27 cellular contexts compared by ENCODE assay signal in genomic region chr1:3029481-3029961, GRCh38. TPM values are rescaled to one million over a fixed set of nuclear protein-coding genes. Genes with fewer than 3 reads are reported as not detected.
"Had no signal": no experiment of that assay in that cellular context is flagged by ENCODE, and none has a peak within 500 bp of the region (broad histone marks: within the 10 kb centered on the region; RNA-seq: fewer than 3 reads in every experiment).

No MANE protein-coding gene starts in this region.

- H3K4me2 ChIP-seq: smooth muscle cell had no signal

- H3K27ac ChIP-seq: VCaP had no signal

- H3K27me3 Mint-ChIP-seq: activated CD4-positive, alpha-beta memory T cell treated with anti-CD3 and anti-CD28 coated beads for 36 hours; activated CD4-positive, alpha-beta T cell treated with anti-CD3 and anti-CD28 coated beads for 36 hours; brain had no signal

- H3K4me1 Mint-ChIP-seq: nephron progenitor cell had no signal

- H3K4me3 Mint-ChIP-seq: activated CD4-positive, alpha-beta memory T cell treated with anti-CD3 and anti-CD28 coated beads for 36 hours; activated CD4-positive, alpha-beta T cell treated with anti-CD3 and anti-CD28 coated beads for 36 hours; activated T-helper 1 cell treated with anti-CD3 and anti-CD28 coated beads, Interleukin-12 subunit alpha, Interleukin-12 subunit beta, Interleukin-2, Interleukin-4 antibody, amounts not matched to agents 30 ng/mL and 10 ng/mL and 1 ng/mL, durations not matched to agents 14 hours and 24 hours and 36 hours; brain; nephron progenitor cell had no signal

- H3K4me3 ChIP-seq: smooth muscle cell had no signal

- H3K27ac Mint-ChIP-seq: activated CD4-positive, alpha-beta memory T cell treated with anti-CD3 and anti-CD28 coated beads for 36 hours; activated CD4-positive, alpha-beta T cell treated with anti-CD3 and anti-CD28 coated beads for 36 hours; activated T-helper 1 cell treated with anti-CD3 and anti-CD28 coated beads, Interleukin-12 subunit alpha, Interleukin-12 subunit beta, Interleukin-2, Interleukin-4 antibody, amounts not matched to agents 30 ng/mL and 10 ng/mL and 1 ng/mL, durations not matched to agents 14 hours and 24 hours and 36 hours; brain; nephron progenitor cell had no signal

- DNase-seq: activated CD4-positive, alpha-beta memory T cell treated with anti-CD3 and anti-CD28 coated beads for 36 hours; activated CD4-positive, alpha-beta T cell treated with anti-CD3 and anti-CD28 coated beads for 36 hours; activated gamma-delta T cell; activated naive CD4-positive, alpha-beta T cell treated with anti-CD3 and anti-CD28 coated beads, Interleukin-2, amount 50 U/mL, for 16 hours; caudate nucleus; effector memory CD4-positive, alpha-beta T cell; foreskin melanocyte; hippocampal formation; nephron progenitor cell; nucleus accumbens; stimulated activated CD4-positive, alpha-beta T cell treated with anti-CD3 and anti-CD28 coated beads, Interleukin-2, amount 100 ng/mL, for 48 hours; stimulated activated CD8-positive, alpha-beta memory T cell treated with anti-CD3 and anti-CD28 coated beads, Interleukin-4, amount 100 ng/mL, for 48 hours; stimulated activated naive CD4-positive, alpha-beta T cell treated with Interleukin-2 at 50 U/mL for 16 hours had no signal

- H3K9me3 Mint-ChIP-seq: activated CD4-positive, alpha-beta memory T cell treated with anti-CD3 and anti-CD28 coated beads for 36 hours; activated T-helper 1 cell treated with anti-CD3 and anti-CD28 coated beads, Interleukin-12 subunit alpha, Interleukin-12 subunit beta, Interleukin-2, Interleukin-4 antibody, amounts not matched to agents 30 ng/mL and 10 ng/mL and 1 ng/mL, durations not matched to agents 14 hours and 24 hours and 36 hours had no signal

- ATAC-seq: activated CD4-positive, alpha-beta T cell treated with anti-CD3 and anti-CD28 coated beads for 36 hours; esophagus mucosa; sciatic nerve; SK-N-SH treated with all-trans-retinoic acid at 6 μM for 48 hours had no signal

- H3K36me3 Mint-ChIP-seq: activated CD4-positive, alpha-beta memory T cell treated with anti-CD3 and anti-CD28 coated beads for 36 hours; brain had no signal

RNA-seq across cellular contexts. Expression of gene ACTRT2, which starts 8.3 kb away (rescaled TPM):
- total RNA-seq: activated CD4-positive, alpha-beta memory T cell treated with anti-CD3 and anti-CD28 coated beads for 36 hours; activated CD4-positive, alpha-beta T cell treated with anti-CD3 and anti-CD28 coated beads for 36 hours; activated T-helper 1 cell treated with anti-CD3 and anti-CD28 coated beads, Interleukin-12 subunit alpha, Interleukin-12 subunit beta, Interleukin-2, Interleukin-4 antibody, amounts not matched to agents 30 ng/mL and 10 ng/mL and 1 ng/mL, durations not matched to agents 14 hours and 24 hours and 36 hours; aorta; dermis microvascular lymphatic vessel endothelial cell; endothelial cell of umbilical vein; esophagus mucosa; liver; renal cortical epithelial cell; sciatic nerve; smooth muscle cell; T-helper 2 cell treated with Interferon-gamma antibody and Interleukin-4, amounts not matched to agents 100 ng/mL and 5 ng/mL, for 36 hours; urinary bladder had no signal

RNA-seq across cellular contexts. Expression of gene PRDM16, which starts 39.5 kb away (rescaled TPM):
- total RNA-seq: activated CD4-positive, alpha-beta memory T cell treated with anti-CD3 and anti-CD28 coated beads for 36 hours; activated T-helper 1 cell treated with anti-CD3 and anti-CD28 coated beads, Interleukin-12 subunit alpha, Interleukin-12 subunit beta, Interleukin-2, Interleukin-4 antibody, amounts not matched to agents 30 ng/mL and 10 ng/mL and 1 ng/mL, durations not matched to agents 14 hours and 24 hours and 36 hours; dermis microvascular lymphatic vessel endothelial cell; endothelial cell of umbilical vein; T-helper 2 cell treated with Interferon-gamma antibody and Interleukin-4, amounts not matched to agents 100 ng/mL and 5 ng/mL, for 36 hours had no signal
